8 cellular contexts compared by ENCODE assay signal in genomic region chr19:41192574-41193419, GRCh38. TPM values are rescaled to one million over a fixed set of nuclear protein-coding genes. Genes with fewer than 3 reads are reported as not detected.
DNase-seq lines count a peak whose midpoint lies in the region; ATAC-seq and TF ChIP-seq lines count a peak whose summit lies in the region.

CYP2S1 (plus strand) TSS chr19:41193219; CDS start chr19:41193265, 46 bp downstream.

- H3K18ac ChIP-seq in mesenchymal stem cell (ENCODE audit: low read depth in 1 of 2, low read length in 2 of 2), result peak within 1 kb of the TSS in 1 of 2 experiments; percentile 80

- no peak within 1 kb of the TSS for H3K4me3 Mint-ChIP-seq in central memory CD8-positive, alpha-beta T cell

- peak within 1 kb of the TSS; percentile 21 for H2BK120ac ChIP-seq in mesenchymal stem cell (ENCODE audit: low read depth, low read length)

- no peak within 1 kb of the TSS for H2BK5ac ChIP-seq in mesenchymal stem cell (ENCODE audit: low read depth, low read length, poor library complexity, severe bottlenecking)

- H4K91ac ChIP-seq in mesenchymal stem cell (ENCODE audit: low read length), result peak within 1 kb of the TSS; percentile 54

- 4% methylated on average over 49 of the region's 57 CpGs for WGBS in mesenchymal stem cell

- H3K27me3 ChIP-seq in mesenchymal stem cell (ENCODE audit: control insufficient read depth in 1 of 2, insufficient read depth in 1 of 2, low read length in 2 of 2) (peaks cover 28 to 56% of the 10 kb centered on the region in 2 experiments), SJCRH30 (peaks cover 41% of the 10 kb centered on the region)

- no peaks in the 10 kb centered on the region for H3K79me1 ChIP-seq in mesenchymal stem cell (replicated peaks; ENCODE audit: low read length, poor library complexity, severe bottlenecking)

- H3K9ac ChIP-seq in mesenchymal stem cell (ENCODE audit: low read length), result no peak within 1 kb of the TSS

- H3K4me3 ChIP-seq in LNCaP clone FGC (ENCODE audit: low read depth, low read length) (peak within 1 kb of the TSS; percentile 4; the same call in 1 of the 2 replicates), mesenchymal stem cell (ENCODE audit: insufficient read depth in 1 of 2, low read depth in 1 of 2, low read length in 2 of 2) (peak within 1 kb of the TSS; percentile 47 to 48), SJCRH30 (no peak within 1 kb of the TSS)

- H3K36me3 Mint-ChIP-seq in central memory CD8-positive, alpha-beta T cell (ENCODE audit: insufficient read depth), result peaks cover 2% of the 10 kb centered on the region

- H2BK15ac ChIP-seq in mesenchymal stem cell (ENCODE audit: low read depth, poor library complexity, severe bottlenecking), result peak within 1 kb of the TSS; percentile 57

- H3K14ac ChIP-seq in mesenchymal stem cell (ENCODE audit: low read length in 2 of 2), result peak within 1 kb of the TSS in 1 of 2 experiments; percentile 44

- peak; percentile 19 for ATAC-seq in central memory CD8-positive, alpha-beta T cell (replicated peaks; ENCODE audit: extremely low read depth, poor library complexity, severe bottlenecking)
- ATAC-seq in HG03175 (IDR thresholded peaks at IDR 0.05; ENCODE audit: unreplicated experiment), result no peak

- peaks cover 15% of the 10 kb centered on the region for H3K4me1 ChIP-seq in mesenchymal stem cell (ENCODE audit: control insufficient read depth, insufficient read depth, low read depth, low read length)
- no peaks in the 10 kb centered on the region for H3K4me1 ChIP-seq in SJCRH30

- no peaks in the 10 kb centered on the region for H3K9me3 ChIP-seq in mesenchymal stem cell (ENCODE audit: control insufficient read depth, low read length)
- no peaks in the 10 kb centered on the region for H3K9me3 ChIP-seq in SJCRH30 (replicated peaks)

- no peak for TF ChIP-seq CTCF in LNCaP clone FGC (IDR thresholded peaks at IDR 0.05; ENCODE audit: control insufficient read depth, extremely low read depth, insufficient read depth)

- peaks cover 5% of the 10 kb centered on the region for H3K4me1 Mint-ChIP-seq in central memory CD8-positive, alpha-beta T cell

- H3K36me3 ChIP-seq in mesenchymal stem cell (ENCODE audit: control insufficient read depth in 1 of 2, insufficient read depth in 2 of 2, low read depth in 1 of 2, low read length in 2 of 2), result no peaks in the 10 kb centered on the region
- no peaks in the 10 kb centered on the region for H3K36me3 ChIP-seq in SJCRH30

- H4K8ac ChIP-seq in mesenchymal stem cell (ENCODE audit: low read length), result peak within 1 kb of the TSS; percentile 72

- peak within 1 kb of the TSS; percentile 40 to 44 for H3K4ac ChIP-seq in mesenchymal stem cell (ENCODE audit: low read depth in 1 of 2, low read length in 2 of 2)

- peak within 1 kb of the TSS in 1 of 2 experiments; percentile 32 for H3K23ac ChIP-seq in mesenchymal stem cell (ENCODE audit: low read length in 2 of 2)

- peak within 1 kb of the TSS in 1 of 2 experiments; percentile 74 for H2BK12ac ChIP-seq in mesenchymal stem cell (ENCODE audit: low read length in 2 of 2)

- DNase-seq in AG20443 (ENCODE audit: low spot score), result peak; percentile 42
- DNase-seq in LNCaP clone FGC (ENCODE audit: low read depth), result no peak
- DNase-seq in central memory CD8-positive, alpha-beta T cell (ENCODE audit: low spot score in 2 of 2), result no peak
- DNase-seq in mesenchymal stem cell, result peak; percentile 52
- DNase-seq in NK-92 treated with Interleukin-12 subunit alpha and Interleukin-12 subunit beta, amount 100 ng/mL, for 24 hours (lab: John Stamatoyannopoulos, UW), result no peak
- DNase-seq in DMS153 treated with DMSO at 0.1 percent for 48 hours (lab: John Stamatoyannopoulos, UW; ENCODE audit: unreplicated experiment), result no peak
- DNase-seq in SJCRH30, result no peak

- peaks cover 82% of the 10 kb centered on the region for H3K27me3 Mint-ChIP-seq in central memory CD8-positive, alpha-beta T cell

- no peak within 1 kb of the TSS for H2AK5ac ChIP-seq in mesenchymal stem cell (ENCODE audit: low read length, severe bottlenecking)

- H3K27ac ChIP-seq in mesenchymal stem cell (ENCODE audit: low read length, poor library complexity, severe bottlenecking) (no peak within 1 kb of the TSS), SJCRH30 (no peak within 1 kb of the TSS)

- H3K27ac Mint-ChIP-seq in central memory CD8-positive, alpha-beta T cell (ENCODE audit: low read depth), result no peak within 1 kb of the TSS

- peak within 1 kb of the TSS; percentile 70 for H3K4me2 ChIP-seq in mesenchymal stem cell (ENCODE audit: low read length, poor library complexity, severe bottlenecking)

- no peaks in the 10 kb centered on the region for H3K9me3 Mint-ChIP-seq in central memory CD8-positive, alpha-beta T cell

- peak within 1 kb of the TSS; percentile 29 for H2AFZ ChIP-seq in mesenchymal stem cell (ENCODE audit: low read depth, low read length)

RNA-seq across cellular contexts. Expression of gene CYP2S1, which starts in this region (rescaled TPM):
- polyA plus RNA-seq in mesenchymal stem cell (2013, experiment 1 of 2), result 19.0 TPM
- 18.5 TPM for polyA plus RNA-seq in mesenchymal stem cell (2013, experiment 2 of 2)
- not detected in 2 replicates for total RNA-seq in SJCRH30 (2014; rRNA removed; shearing (Covaris generic))

Comparison
In these comparisons a context has a peak if more than half of its experiments do, and no peak if none do; other contexts are left out.
1. DNase-seq: peak in AG20443 (single experiment) and mesenchymal stem cell (single experiment); none in LNCaP clone FGC (single experiment), central memory CD8-positive, alpha-beta T cell (0 of 2), NK-92 treated with Interleukin-12 subunit alpha and Interleukin-12 subunit beta, amount 100 ng/mL, for 24 hours (single experiment), DMS153 treated with DMSO at 0.1 percent for 48 hours (single experiment) and SJCRH30 (0 of 2).